15 cellular contexts compared by ENCODE assay signal in the genomic region with DNA sequence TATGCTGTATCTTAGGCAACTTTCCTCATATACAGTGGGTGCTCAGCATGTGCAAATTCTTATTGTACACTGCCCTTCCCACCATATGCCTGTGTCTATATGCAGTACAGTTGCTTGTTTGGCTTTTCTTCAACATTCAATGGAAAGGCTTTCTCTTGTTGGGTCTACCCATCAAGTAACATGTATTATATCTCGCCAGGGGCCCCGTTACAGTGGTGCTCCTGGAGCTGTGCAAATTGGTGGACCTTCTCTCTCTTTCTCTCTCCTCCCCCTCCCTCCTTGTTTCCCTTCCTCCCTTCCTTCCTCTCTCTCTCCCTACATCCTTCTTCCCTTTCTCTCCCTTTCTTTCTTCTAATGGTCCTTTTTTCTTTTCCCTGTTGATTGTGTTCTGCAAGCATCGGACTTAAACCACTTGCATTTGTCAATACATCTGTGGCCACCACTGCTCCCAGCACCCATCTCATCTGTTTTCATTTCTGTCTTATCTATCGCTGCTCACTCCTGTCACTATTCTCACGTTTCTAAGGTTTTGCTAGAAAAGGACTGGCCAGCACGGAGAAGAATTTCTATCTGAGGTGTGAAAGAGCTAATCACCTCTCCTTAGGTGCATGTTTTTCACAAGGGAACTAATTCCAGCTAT. TPM values are rescaled to one million over a fixed set of nuclear protein-coding genes. Genes with fewer than 3 reads are reported as not detected.
A peak's percentile ranks its signal among the peaks of the same experiment; 100 is the strongest.
DNase-seq lines count a peak whose midpoint lies in the region; ATAC-seq, FAIRE-seq and TF ChIP-seq lines count a peak whose summit lies in the region.
"Had no signal": no experiment of that assay in that cellular context is flagged by ENCODE, and none has a peak within 500 bp of the region (broad histone marks: within the 10 kb centered on the region; RNA-seq: fewer than 3 reads in every experiment).

No MANE protein-coding gene starts in this region.

- H4K20me1 ChIP-seq in PC-3 (ENCODE audit: low read length), result no peaks in the 10 kb centered on the region

- peaks cover 61 to 98% (median 87%) of the 10 kb centered on the region in 4 donors for H3K4me1 Mint-ChIP-seq in CD4-positive, CD25-positive, alpha-beta regulatory T cell
- H3K4me1 Mint-ChIP-seq in natural killer cell, result peaks cover 86 to 99% of the 10 kb centered on the region in 2 donors

- no TSS peak for BruUV-seq in PC-3 (replicated peaks; lab: Mats Ljungman, UMichigan)

- FAIRE-seq in GM18507 (lab: Jason Lieb, UNC), result peak; percentile 15
- FAIRE-seq: frontal cortex had no signal

- CTCF ChIA-PET in PC-3 (lab: Charles Lee), result no interaction called here

- H3K27me3 ChIP-seq in CD4-positive, CD25-positive, alpha-beta regulatory T cell (ENCODE audit: control insufficient read depth, insufficient read depth, low read length), result no peaks in the 10 kb centered on the region
- no peaks in the 10 kb centered on the region for H3K27me3 ChIP-seq in PC-3 (ENCODE audit: low read length)

- H3K4me1 ChIP-seq in CD4-positive, CD25-positive, alpha-beta regulatory T cell (ENCODE audit: control insufficient read depth, insufficient read depth, low read length, poor library complexity, severe bottlenecking), result peaks cover 93% of the 10 kb centered on the region
- H3K4me1 ChIP-seq in PC-3 (ENCODE audit: insufficient read depth, low read length), result no peaks in the 10 kb centered on the region

- H3K27ac ChIP-seq in CD4-positive, CD25-positive, alpha-beta regulatory T cell (ENCODE audit: insufficient read depth, low read length, poor library complexity, severe bottlenecking), result peak overlapping the region; percentile 76
- no peak overlapping the region for H3K27ac ChIP-seq in PC-3 (ENCODE audit: low read length)

- no peak overlapping the region for H2AFZ ChIP-seq in PC-3 (ENCODE audit: low read length)

- peak overlapping the region; percentile 1 to 72 (median 55) for H3K4me3 Mint-ChIP-seq in CD4-positive, CD25-positive, alpha-beta regulatory T cell
- peak overlapping the region; percentile 62 for H3K4me3 Mint-ChIP-seq in natural killer cell

- POLR2A ChIA-PET in PC-3 (lab: Charles Lee; ENCODE audit: unreplicated experiment), result no interaction called here

- H3K36me3 Mint-ChIP-seq in CD4-positive, CD25-positive, alpha-beta regulatory T cell, result peaks cover 33% of the 10 kb centered on the region
- H3K36me3 Mint-ChIP-seq in activated naive CD4-positive, alpha-beta T cell treated with anti-CD3 and anti-CD28 coated beads, Interleukin-2, amount 50 U/mL, for 72 hours, result peaks cover 22 to 34% of the 10 kb centered on the region in 2 donors
- peaks cover 13% of the 10 kb centered on the region for H3K36me3 Mint-ChIP-seq in natural killer cell

- no peaks in the 10 kb centered on the region for H3K9me3 ChIP-seq in CD4-positive, CD25-positive, alpha-beta regulatory T cell (ENCODE audit: control insufficient read depth in 2 of 2, low read length in 2 of 2)
- no peaks in the 10 kb centered on the region for H3K9me3 ChIP-seq in PC-3 (ENCODE audit: low read length)

- no peaks in the 10 kb centered on the region for H3K9me2 ChIP-seq in PC-3 (replicated peaks; ENCODE audit: low read length)

- H3K79me2 ChIP-seq in PC-3 (ENCODE audit: low read length), result peaks cover 74% of the 10 kb centered on the region

- no peaks in the 10 kb centered on the region for H3K9me3 Mint-ChIP-seq in CD4-positive, CD25-positive, alpha-beta regulatory T cell
- H3K9me3 Mint-ChIP-seq in activated naive CD4-positive, alpha-beta T cell treated with anti-CD3 and anti-CD28 coated beads, Interleukin-2, amount 50 U/mL, for 72 hours, result peaks cover 0 to 3% of the 10 kb centered on the region in 2 donors
- no peaks in the 10 kb centered on the region for H3K9me3 Mint-ChIP-seq in natural killer cell

- TF ChIP-seq CTCF in natural killer cell (IDR thresholded peaks at IDR 0.05) (no peak), PC-3 (conservative IDR thresholded peaks at IDR 0.05; ENCODE audit: low read depth, low read length) (no peak)

- H3K27me3 Mint-ChIP-seq in CD4-positive, CD25-positive, alpha-beta regulatory T cell, result no peaks in the 10 kb centered on the region
- H3K27me3 Mint-ChIP-seq in natural killer cell (ENCODE audit: low read depth in 2 of 2), result no peaks in the 10 kb centered on the region

- ATAC-seq in CD4-positive, CD25-positive, alpha-beta regulatory T cell (ENCODE audit: low read depth in 2 of 2), result no peak
- no peak for ATAC-seq in activated naive CD4-positive, alpha-beta T cell treated with anti-CD3 and anti-CD28 coated beads, Interleukin-2, amount 50 U/mL, for 72 hours
- ATAC-seq in natural killer cell, result no peak
- ATAC-seq in HG02763 (IDR thresholded peaks at IDR 0.05; ENCODE audit: unreplicated experiment), result no peak
- no peak for ATAC-seq in GM21619 (IDR thresholded peaks at IDR 0.05; ENCODE audit: unreplicated experiment)
- no peak for ATAC-seq in PC-3
- ATAC-seq: left colon had no signal

- H3F3A ChIP-seq in PC-3 (ENCODE audit: low read length, unreplicated experiment), result no peaks in the 10 kb centered on the region

- no peak for DNase-seq in CD4-positive, CD25-positive, alpha-beta regulatory T cell
- DNase-seq in GM18507 (ENCODE audit: extremely low spot score, insufficient read length, low read depth) (no peak), natural killer cell (no peak), kidney glomerular epithelial cell (lab: John Stamatoyannopoulos, UW) (no peak), PC-3 (no peak)
- no peak for DNase-seq in activated naive CD4-positive, alpha-beta T cell treated with anti-CD3 and anti-CD28 coated beads, Interleukin-2, amount 50 U/mL, for 72 hours (ENCODE audit: low spot score in 2 of 2)
- DNase-seq: dermis blood vessel endothelial cell, DMS79 treated with DMSO at 0.1 percent for 48 hours, left colon, NCI-H1694 treated with DMSO at 0.1 percent for 48 hours, posterior cingulate gyrus, T1000 had no signal

- intact Hi-C loops in natural killer cell (cut with micrococcal nuclease) (no loop called here), PC-3 (cut with micrococcal nuclease) (no loop called here)

- H3K27ac Mint-ChIP-seq in CD4-positive, CD25-positive, alpha-beta regulatory T cell, result peak overlapping the region; percentile 79 to 94 (median 89)
- peak overlapping the region; percentile 93 to 97 for H3K27ac Mint-ChIP-seq in activated naive CD4-positive, alpha-beta T cell treated with anti-CD3 and anti-CD28 coated beads, Interleukin-2, amount 50 U/mL, for 72 hours
- H3K27ac Mint-ChIP-seq in natural killer cell, result peak overlapping the region; percentile 75 to 84

- H3K4me3 ChIP-seq in CD4-positive, CD25-positive, alpha-beta regulatory T cell (ENCODE audit: low read depth, low read length), result peak overlapping the region; percentile 33
- no peak overlapping the region for H3K4me3 ChIP-seq in PC-3 (ENCODE audit: low read length)

- peaks cover 14% of the 10 kb centered on the region for H3K36me3 ChIP-seq in CD4-positive, CD25-positive, alpha-beta regulatory T cell (ENCODE audit: control insufficient read depth, insufficient read depth, low read length)
- peaks cover 24% of the 10 kb centered on the region for H3K36me3 ChIP-seq in PC-3 (ENCODE audit: low read depth, low read length)

- no peak overlapping the region for H3K9ac ChIP-seq in PC-3 (ENCODE audit: low read length)

- no peak overlapping the region for H3K4me2 ChIP-seq in PC-3 (ENCODE audit: low read length)

RNA-seq across cellular contexts. Expression of a gene that starts 35.3 kb away (rescaled TPM):
- 57.4 TPM for total RNA-seq in CD4-positive, CD25-positive, alpha-beta regulatory T cell
- 10 to 100 TPM; 35.8 to 92.6 (median 61.0) TPM for polyA plus RNA-seq in CD4-positive, CD25-positive, alpha-beta regulatory T cell
- 10 to 100 TPM; 45.0 to 74.1 TPM for total RNA-seq in activated naive CD4-positive, alpha-beta T cell treated with anti-CD3 and anti-CD28 coated beads, Interleukin-2, amount 50 U/mL, for 72 hours
- total RNA-seq in natural killer cell, result 100 to 1,000 TPM in 1 of 3 donors, 10 to 100 TPM in 2; 70.4 to 113 (median 99.3) TPM
- total RNA-seq in PC-3 (2014; rRNA removed), result 48.2 and 55.9 TPM in 2 replicates
